ENCODE assay signal across 14 cellular contexts in the genomic region with DNA sequence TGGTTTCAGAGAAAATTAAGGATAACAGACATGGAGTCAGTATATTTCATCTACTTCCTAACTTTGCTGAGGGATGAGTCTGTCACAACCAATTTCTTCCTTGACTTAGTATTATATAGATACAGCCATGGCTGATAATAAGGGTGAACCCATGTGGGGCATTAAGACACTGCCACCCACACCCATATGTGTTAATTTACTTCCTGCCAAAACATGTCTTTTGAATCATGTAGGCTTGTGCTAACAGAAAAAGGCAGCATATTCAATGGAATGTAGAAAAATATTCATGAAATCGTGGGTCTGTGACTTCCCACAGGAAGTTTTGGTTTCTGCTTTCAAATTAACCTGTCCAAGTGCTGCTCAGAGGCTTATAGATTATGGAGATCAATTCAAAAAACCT.
DNase-seq lines count a peak whose midpoint lies in the region; ATAC-seq and TF ChIP-seq lines count a peak whose summit lies in the region.
"Had no signal": no experiment of that assay in that cellular context is flagged by ENCODE, and none has a peak within 500 bp of the region (broad histone marks: within the 10 kb centered on the region; RNA-seq: fewer than 3 reads in every experiment).

No MANE protein-coding gene starts in this region.

- H3K27ac ChIP-seq in RWPE2 (ENCODE audit: poor library complexity, severe bottlenecking) (peak overlapping the region; percentile 27), epithelial cell of prostate (peak overlapping the region; percentile 74), osteoblast (ENCODE audit: low read depth, low read length) (no peak overlapping the region), sigmoid colon (no peak overlapping the region)
- H3K27ac ChIP-seq: HL-60 had no signal

- ATAC-seq in RWPE2 (ENCODE audit: low read depth): peak; percentile 36; the same call in 2 of the 3 replicates
- ATAC-seq: HCT116 had no signal

- no peak for TF ChIP-seq POLR2A in sigmoid colon (IDR thresholded peaks at IDR 0.05)

- H3K27me3 ChIP-seq in RWPE2 (ENCODE audit: insufficient read depth, poor library complexity, severe bottlenecking): no peaks in the 10 kb centered on the region
- no peaks in the 10 kb centered on the region for H3K27me3 ChIP-seq in osteoblast (ENCODE audit: insufficient read depth, low read length)
- H3K27me3 ChIP-seq in sigmoid colon: no peaks in the 10 kb centered on the region

- no peak for TF ChIP-seq EP300 in sigmoid colon (IDR thresholded peaks at IDR 0.05)

- H3K4me3 ChIP-seq in RWPE2 (ENCODE audit: severe bottlenecking) (no peak overlapping the region), osteoblast (ENCODE audit: insufficient read depth, low read length) (no peak overlapping the region), sigmoid colon (no peak overlapping the region)

- no peaks in the 10 kb centered on the region for H3K36me3 ChIP-seq in RWPE2 (ENCODE audit: low read depth)
- no peaks in the 10 kb centered on the region for H3K36me3 ChIP-seq in osteoblast (ENCODE audit: insufficient read depth, low read length)
- H3K36me3 ChIP-seq in sigmoid colon: no peaks in the 10 kb centered on the region

- H3K9me3 ChIP-seq in RWPE2 (ENCODE audit: severe bottlenecking) (no peaks in the 10 kb centered on the region), osteoblast (ENCODE audit: low read depth, low read length) (no peaks in the 10 kb centered on the region), sigmoid colon (no peaks in the 10 kb centered on the region)

- intact Hi-C loops in sigmoid colon (cut with DNase I): no loop called here

- H3K4me1 ChIP-seq in RWPE2 (ENCODE audit: insufficient read depth, poor library complexity, severe bottlenecking): no peaks in the 10 kb centered on the region
- H3K4me1 ChIP-seq in osteoblast (ENCODE audit: insufficient read depth, low read length): no peaks in the 10 kb centered on the region
- H3K4me1 ChIP-seq in sigmoid colon: no peaks in the 10 kb centered on the region

- no peak for TF ChIP-seq CTCF in RWPE2 (IDR thresholded peaks at IDR 0.05; ENCODE audit: poor library complexity, severe bottlenecking)
- TF ChIP-seq CTCF in osteoblast (IDR thresholded peaks at IDR 0.05; ENCODE audit: extremely low read depth, low read depth, low read length): no peak
- TF ChIP-seq CTCF in sigmoid colon (IDR thresholded peaks at IDR 0.05): no peak

- peak; percentile 20 for DNase-seq in Ammon's horn (ENCODE audit: low spot score)
- no peak for DNase-seq in RWPE2 (ENCODE audit: low spot score)
- no peak for DNase-seq in epithelial cell of prostate (ENCODE audit: low read depth, low spot score)
- DNase-seq in osteoblast (ENCODE audit: insufficient read length, low spot score, missing footprints): peak; percentile 15
- DNase-seq in NCI-H1105 (lab: John Stamatoyannopoulos, UW): no peak
- no peak for DNase-seq in activated naive CD4-positive, alpha-beta T cell treated with anti-CD3 and anti-CD28 coated beads, Interleukin-2, amount 50 U/mL, for 16 hours
- no peak for DNase-seq in sigmoid colon
- DNase-seq: 8988T; C1 segment of cervical spinal cord; Calu3; CD4-positive, alpha-beta T cell; DMS 273 treated with DMSO at 0.1 percent for 48 hours had no signal

- H2AFZ ChIP-seq in osteoblast (ENCODE audit: low read length): no peak overlapping the region

- no peak overlapping the region for H3K4me2 ChIP-seq in osteoblast (ENCODE audit: insufficient read depth, low read length)

- 37 to 71% methylated on average over 1 of the region's 1 CpG for WGBS in sigmoid colon, 2 donors

- H4K20me1 ChIP-seq in osteoblast (ENCODE audit: insufficient read depth, low read length): no peaks in the 10 kb centered on the region

- no peaks in the 10 kb centered on the region for H3K79me2 ChIP-seq in osteoblast (ENCODE audit: insufficient read depth, low read length)

Comparison
In these comparisons a context has a peak if more than half of its experiments do, and no peak if none do; other contexts are left out.
1. DNase-seq: peak in Ammon's horn (single experiment) and osteoblast (single experiment); none in RWPE2 (single experiment), epithelial cell of prostate (single experiment), NCI-H1105 (single experiment), activated naive CD4-positive, alpha-beta T cell treated with anti-CD3 and anti-CD28 coated beads, Interleukin-2, amount 50 U/mL, for 16 hours (single experiment) and sigmoid colon (single experiment).
2. H3K27ac ChIP-seq: peak in RWPE2 (single experiment) and epithelial cell of prostate (single experiment); none in osteoblast (single experiment) and sigmoid colon (0 of 4).